ENCODE assay signal across 8 cellular contexts in the genomic region with DNA sequence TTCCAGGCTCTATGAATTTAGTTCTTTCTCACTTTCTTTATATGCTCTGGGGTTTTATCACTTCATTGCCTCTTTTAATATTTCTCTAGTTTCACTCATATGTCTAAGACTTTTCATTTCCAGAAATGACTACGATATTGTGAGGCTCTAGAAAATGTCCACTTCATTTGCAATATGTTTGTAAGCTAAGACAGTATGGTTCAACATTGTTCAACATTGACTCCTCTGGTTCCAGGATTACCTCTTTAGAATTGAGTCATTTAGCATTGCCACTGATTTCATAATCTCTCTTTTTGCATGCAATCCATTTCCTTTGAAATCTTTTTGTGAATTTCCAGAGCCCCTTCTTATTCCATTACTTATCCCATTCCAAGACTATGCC. TPM values are rescaled to one million over a fixed set of nuclear protein-coding genes. Genes with fewer than 3 reads are reported as not detected.
DNase-seq lines count a peak whose midpoint lies in the region; ATAC-seq and TF ChIP-seq lines count a peak whose summit lies in the region.

No MANE protein-coding gene starts in this region.

- no peaks in the 10 kb centered on the region for H3K27me3 Mint-ChIP-seq in activated CD4-positive, alpha-beta T cell treated with anti-CD3 and anti-CD28 coated beads, Interleukin-2, amount 10 ng/mL, durations not matched to agents 24 days and 14 days
- peaks cover 0 to 2% (median 0%) of the 10 kb centered on the region in 3 donors for H3K27me3 Mint-ChIP-seq in CD14-positive monocyte (ENCODE audit: low read depth in 3 of 3)

- DNase-seq in activated CD4-positive, alpha-beta T cell treated with anti-CD3 and anti-CD28 coated beads, Interleukin-2, amount 10 ng/mL, durations not matched to agents 24 days and 14 days = no peak
- DNase-seq in activated CD4-positive, alpha-beta T cell treated with anti-CD3 and anti-CD28 coated beads, Interleukin-2, amount 50 U/mL, for 4 hours = no peak
- DNase-seq in SKM-1 treated with dmso at 0.1 percent for 144 hours (lab: John Stamatoyannopoulos, UW; ENCODE audit: unreplicated experiment) (peak; percentile 65), omental fat pad (ENCODE audit: low spot score) (no peak), DMS 273 treated with DMSO at 0.1 percent for 48 hours (lab: John Stamatoyannopoulos, UW) (no peak), CD14-positive monocyte (ENCODE audit: low spot score) (no peak)
- DNase-seq in activated CD4-positive, alpha-beta T cell treated with anti-CD3 and anti-CD28 coated beads for 4 hours = no peak

- intact Hi-C loops in activated CD4-positive, alpha-beta T cell treated with anti-CD3 and anti-CD28 coated beads, Interleukin-2, amount 10 ng/mL, durations not matched to agents 24 days and 14 days (cut with micrococcal nuclease) = loop anchor here (1.0 to 2.0 kb wide), 5 partner anchors 18 to 158 kb away; no protein-coding TSS in a partner anchor
- intact Hi-C loops in CD14-positive monocyte (cut with micrococcal nuclease) = loop anchor here in 1 of 2 donors (10.0 kb wide), 1 partner anchor 160 kb away; a partner anchor contains a TSS

- peak overlapping the region; percentile 81 for H3K27ac Mint-ChIP-seq in activated CD4-positive, alpha-beta T cell treated with anti-CD3 and anti-CD28 coated beads, Interleukin-2, amount 10 ng/mL, durations not matched to agents 24 days and 14 days
- H3K27ac Mint-ChIP-seq in CD14-positive monocyte = peak overlapping the region in 1 of 7 donors; percentile 5

- peak overlapping the region; percentile 49 for H3K4me3 Mint-ChIP-seq in activated CD4-positive, alpha-beta T cell treated with anti-CD3 and anti-CD28 coated beads, Interleukin-2, amount 10 ng/mL, durations not matched to agents 24 days and 14 days
- H3K4me3 Mint-ChIP-seq in CD14-positive monocyte = no peak overlapping the region

- peak; percentile 58 for ATAC-seq in HG02970 (IDR thresholded peaks at IDR 0.05; ENCODE audit: low FRiP score, unreplicated experiment)
- ATAC-seq in omental fat pad (ENCODE audit: low FRiP score) = peak; percentile 84

- H3K4me1 Mint-ChIP-seq in activated CD4-positive, alpha-beta T cell treated with anti-CD3 and anti-CD28 coated beads, Interleukin-2, amount 10 ng/mL, durations not matched to agents 24 days and 14 days = peaks cover 33% of the 10 kb centered on the region
- peaks cover 27% of the 10 kb centered on the region for H3K4me1 Mint-ChIP-seq in CD14-positive monocyte

- no peaks in the 10 kb centered on the region for H3K9me3 Mint-ChIP-seq in activated CD4-positive, alpha-beta T cell treated with anti-CD3 and anti-CD28 coated beads, Interleukin-2, amount 10 ng/mL, durations not matched to agents 24 days and 14 days
- H3K9me3 Mint-ChIP-seq in CD14-positive monocyte = no peaks in the 10 kb centered on the region

- TF ChIP-seq CTCF in omental fat pad (IDR thresholded peaks at IDR 0.05) (no peak), CD14-positive monocyte (IDR thresholded peaks at IDR 0.05) (no peak)

- H3K36me3 Mint-ChIP-seq in activated CD4-positive, alpha-beta T cell treated with anti-CD3 and anti-CD28 coated beads, Interleukin-2, amount 10 ng/mL, durations not matched to agents 24 days and 14 days (ENCODE audit: low read depth) = peaks cover 2% of the 10 kb centered on the region
- no peaks in the 10 kb centered on the region for H3K36me3 Mint-ChIP-seq in CD14-positive monocyte

RNA-seq across cellular contexts. Expression of a gene that starts 32.3 kb away (rescaled TPM):
- 3.8 and 4.7 TPM in 2 replicates for total RNA-seq in activated CD4-positive, alpha-beta T cell treated with anti-CD3 and anti-CD28 coated beads, Interleukin-2, amount 10 ng/mL, durations not matched to agents 24 days and 14 days
- total RNA-seq in omental fat pad = 1 to 10 TPM; 3.2 to 5.7 (median 3.7) TPM
- polyA plus RNA-seq in CD14-positive monocyte = 1 to 10 TPM in 1 of 2 donors, under 1 TPM in 1; 0.52 to 1.0 TPM
